Comparison of ENCODE assay signal across 17 cellular contexts in genomic region chr6:34300332-34300751, GRCh38. TPM values are rescaled to one million over a fixed set of nuclear protein-coding genes. Genes with fewer than 3 reads are reported as not detected.
DNase-seq lines count a peak whose midpoint lies in the region; ATAC-seq and TF ChIP-seq lines count a peak whose summit lies in the region.
"Had no signal": no experiment of that assay in that cellular context is flagged by ENCODE, and none has a peak within 500 bp of the region (broad histone marks: within the 10 kb centered on the region; RNA-seq: fewer than 3 reads in every experiment).

No MANE protein-coding gene starts in this region.

- DNase-seq in MCF 10A (ENCODE audit: unreplicated experiment) (no peak), mammary epithelial cell (no peak), activated B cell treated with CpG ODN at 0.5 μM for 24 hours (no peak), lower lobe of right lung (no peak), substantia nigra (lab: John Stamatoyannopoulos, UW) (peak in 6 of 49 donors; percentile 10 to 42 (median 28)), SW 1271 (lab: John Stamatoyannopoulos, UW) (no peak), brain microvascular endothelial cell (no peak), DMS79 (lab: John Stamatoyannopoulos, UW) (no peak)
- DNase-seq: ACHN; activated CD4-positive, alpha-beta T cell treated with anti-CD3 and anti-CD28 coated beads, Interleukin-2, amount 50 U/mL, for 1 hour; amniotic stem cell; NCI-H2171; NCI-H748 treated with DMSO at 0.1 percent for 48 hours; small intestine; stimulated activated naive CD8-positive, alpha-beta T cell treated with anti-CD3 and anti-CD28 coated beads, Interleukin-15, Interleukin-2, amounts not matched to agents 100 U/mL and 50 U/mL, for 24 hours; T1000 had no signal

- 100% methylated on average over 1 of the region's 1 CpG for WGBS in mammary epithelial cell (ENCODE audit: low coverage, missing lambda C conversion rate)

- no peak overlapping the region for H3K9ac ChIP-seq in mammary epithelial cell (ENCODE audit: insufficient read depth, low read length)

- CTCF ChIA-PET in MCF 10A (lab: Yijun Ruan, JAX), result interaction anchor here (1.2 kb wide), 1 partner anchor 115 kb away, joined by 8 read pairs; no protein-coding TSS in a partner anchor
- CTCF ChIA-PET in mammary epithelial cell (lab: Charles Lee; ENCODE audit: low non-redundant PET), result no interaction called here
- CTCF ChIA-PET in activated B cell treated with CpG ODN at 0.5 μM for 24 hours (lab: Charles Lee), result interaction anchor here (0.9 kb wide), 1 partner anchor 21 kb away, joined by 3 read pairs; no protein-coding TSS in a partner anchor

- H3K9me3 ChIP-seq in mammary epithelial cell (replicated peaks; ENCODE audit: insufficient read depth, low read length) (no peaks in the 10 kb centered on the region), lower lobe of right lung (no peaks in the 10 kb centered on the region)

- H3K79me2 ChIP-seq in mammary epithelial cell (ENCODE audit: insufficient read depth, low read length), result peaks cover 9% of the 10 kb centered on the region

- ATAC-seq in activated B cell treated with CpG ODN at 0.5 μM for 24 hours (ENCODE audit: low read depth) (no peak), lower lobe of right lung (peak; percentile 54 to 69)
- ATAC-seq: stimulated activated naive CD8-positive, alpha-beta T cell treated with anti-CD3 and anti-CD28 coated beads, Interleukin-15, Interleukin-2, amounts not matched to agents 100 U/mL and 50 U/mL, for 24 hours had no signal

- H3K27me3 Mint-ChIP-seq in MCF 10A (ENCODE audit: insufficient read depth, unreplicated experiment), result no peaks in the 10 kb centered on the region
- no peaks in the 10 kb centered on the region for H3K27me3 Mint-ChIP-seq in activated B cell treated with CpG ODN at 0.5 μM for 24 hours

- no peaks in the 10 kb centered on the region for H3K36me3 ChIP-seq in mammary epithelial cell (ENCODE audit: insufficient read depth, low read length)
- no peaks in the 10 kb centered on the region for H3K36me3 ChIP-seq in lower lobe of right lung
- H3K36me3 ChIP-seq in brain microvascular endothelial cell (replicated peaks), result no peaks in the 10 kb centered on the region

- H3K27ac ChIP-seq in mammary epithelial cell (ENCODE audit: insufficient read depth, low read depth, low read length), result no peak overlapping the region
- no peak overlapping the region for H3K27ac ChIP-seq in lower lobe of right lung
- H3K27ac ChIP-seq in substantia nigra (ENCODE audit: low read depth, low read length, poor library complexity, severe bottlenecking), result peak overlapping the region; percentile 35
- no peak overlapping the region for H3K27ac ChIP-seq in brain microvascular endothelial cell

- intact Hi-C loops in MCF 10A (cut with micrococcal nuclease) (no loop called here), mammary epithelial cell (cut with micrococcal nuclease) (no loop called here), activated B cell treated with CpG ODN at 0.5 μM for 24 hours (cut with micrococcal nuclease) (loop anchor here (2.0 kb wide), 1 partner anchor 16 kb away; no protein-coding TSS in a partner anchor), lower lobe of right lung (cut with DNase I) (no loop called here)

- no peak overlapping the region for H2AFZ ChIP-seq in mammary epithelial cell (ENCODE audit: low read depth, low read length)

- H3K9me3 Mint-ChIP-seq in MCF 10A (ENCODE audit: unreplicated experiment) (no peaks in the 10 kb centered on the region), activated B cell treated with CpG ODN at 0.5 μM for 24 hours (no peaks in the 10 kb centered on the region)
- H3K9me3 Mint-ChIP-seq: activated T-helper 1 cell treated with anti-CD3 and anti-CD28 coated beads, Interleukin-12 subunit alpha, Interleukin-12 subunit beta, Interleukin-2, Interleukin-4 antibody, amounts not matched to agents 30 ng/mL and 10 ng/mL and 1 ng/mL, durations not matched to agents 14 hours and 24 hours and 36 hours had no signal

- no peaks in the 10 kb centered on the region for H3K4me1 ChIP-seq in mammary epithelial cell (ENCODE audit: insufficient read depth, low read length)
- H3K4me1 ChIP-seq in lower lobe of right lung, result peaks cover 18% of the 10 kb centered on the region

- H3K4me3 ChIP-seq in mammary epithelial cell (replicated peaks in 1 of 3; ENCODE audit: insufficient read depth in 1 of 3, low read depth in 2 of 3, low read length in 3 of 3) (no peak overlapping the region), lower lobe of right lung (no peak overlapping the region), brain microvascular endothelial cell (ENCODE audit: low read depth, low read length) (no peak overlapping the region)

- H3K27ac Mint-ChIP-seq in MCF 10A (ENCODE audit: low read depth, unreplicated experiment) (peak overlapping the region; percentile 23), activated B cell treated with CpG ODN at 0.5 μM for 24 hours (peak overlapping the region; percentile 70)
- H3K27ac Mint-ChIP-seq: activated T-helper 1 cell treated with anti-CD3 and anti-CD28 coated beads, Interleukin-12 subunit alpha, Interleukin-12 subunit beta, Interleukin-2, Interleukin-4 antibody, amounts not matched to agents 30 ng/mL and 10 ng/mL and 1 ng/mL, durations not matched to agents 14 hours and 24 hours and 36 hours had no signal

- H4K20me1 ChIP-seq in mammary epithelial cell (ENCODE audit: insufficient read depth, low read length), result no peaks in the 10 kb centered on the region

- dilution Hi-C loops in mammary epithelial cell (cut with HindIII; ENCODE audit: low sequenced_read_pairs), result no loop called here

- no TSS peak for BruUV-seq in MCF 10A (replicated peaks; lab: Mats Ljungman, UMichigan)
- no TSS peak for BruUV-seq in mammary epithelial cell (replicated peaks; lab: Mats Ljungman, UMichigan)

- TF ChIP-seq CTCF in MCF 10A (IDR thresholded peaks at IDR 0.05; ENCODE audit: unreplicated experiment), result no peak
- TF ChIP-seq CTCF in mammary epithelial cell (conservative IDR thresholded peaks at IDR 0.05 in 1 of 2, IDR thresholded peaks at IDR 0.05 in 1 of 2; ENCODE audit: extremely low read depth in 1 of 2, insufficient read depth in 1 of 2, low read depth in 1 of 2, low read length in 2 of 2), result no peak
- no peak for TF ChIP-seq CTCF in activated B cell treated with CpG ODN at 0.5 μM for 24 hours (IDR thresholded peaks at IDR 0.05)
- TF ChIP-seq CTCF in lower lobe of right lung (IDR thresholded peaks at IDR 0.05), result no peak
- TF ChIP-seq CTCF in brain microvascular endothelial cell (IDR thresholded peaks at IDR 0.05; ENCODE audit: low read depth, low read length, missing control alignments), result no peak

- in situ Hi-C loops in mammary epithelial cell (cut with MboI; ENCODE audit: low sequenced_read_pairs in 2 of 2), result no loop called here
- in situ Hi-C loops in brain microvascular endothelial cell (cut with HindIII; ENCODE audit: low pct_ligation_motif_present, low sequenced_read_pairs), result no loop called here

- no peak overlapping the region for H3K4me3 Mint-ChIP-seq in MCF 10A (ENCODE audit: unreplicated experiment)
- H3K4me3 Mint-ChIP-seq in activated B cell treated with CpG ODN at 0.5 μM for 24 hours, result peak overlapping the region; percentile 24
- H3K4me3 Mint-ChIP-seq: activated T-helper 1 cell treated with anti-CD3 and anti-CD28 coated beads, Interleukin-12 subunit alpha, Interleukin-12 subunit beta, Interleukin-2, Interleukin-4 antibody, amounts not matched to agents 30 ng/mL and 10 ng/mL and 1 ng/mL, durations not matched to agents 14 hours and 24 hours and 36 hours had no signal

- H3K4me1 Mint-ChIP-seq in MCF 10A (ENCODE audit: insufficient read depth, unreplicated experiment) (peaks cover 2% of the 10 kb centered on the region), activated B cell treated with CpG ODN at 0.5 μM for 24 hours (peaks cover 51% of the 10 kb centered on the region)

- H3K27me3 ChIP-seq in mammary epithelial cell (ENCODE audit: insufficient read depth, low read length) (no peaks in the 10 kb centered on the region), lower lobe of right lung (ENCODE audit: low read depth) (no peaks in the 10 kb centered on the region), brain microvascular endothelial cell (replicated peaks) (no peaks in the 10 kb centered on the region)

- no peak overlapping the region for H3K4me2 ChIP-seq in mammary epithelial cell (ENCODE audit: insufficient read depth, low read depth, low read length)

- POLR2A ChIA-PET in MCF 10A (lab: Yijun Ruan, JAX) (interaction anchor here (0.7 kb wide), 1 partner anchor 10 kb away, joined by 3 read pairs; no protein-coding TSS in a partner anchor), activated B cell treated with CpG ODN at 0.5 μM for 24 hours (lab: Charles Lee) (interaction anchor here (0.6 to 1.9 kb wide), 4 partner anchors 11 to 114 kb away, joined by 4 to 6 read pairs (median 4); no protein-coding TSS in a partner anchor)

- peaks cover 4% of the 10 kb centered on the region for H3K36me3 Mint-ChIP-seq in MCF 10A (ENCODE audit: insufficient read depth, unreplicated experiment)
- peaks cover 2% of the 10 kb centered on the region for H3K36me3 Mint-ChIP-seq in activated B cell treated with CpG ODN at 0.5 μM for 24 hours (ENCODE audit: low read depth)

RNA-seq across cellular contexts. Expression of gene SMIM29, which starts 51.5 kb away (rescaled TPM):
- total RNA-seq in MCF 10A (2022), result 12.0 and 25.7 TPM in 2 replicates
- 10 to 100 TPM; 20.3 to 40.6 TPM for total RNA-seq in mammary epithelial cell
- 48.6 TPM for polyA plus RNA-seq in mammary epithelial cell
- polyA minus RNA-seq in mammary epithelial cell, result 29.8 TPM
- total RNA-seq in activated B cell treated with CpG ODN at 0.5 μM for 24 hours, result 25.8 and 27.7 TPM in 2 replicates
- 29.8 TPM for total RNA-seq in lower lobe of right lung
